Comparison of ENCODE assay signal across 27 cellular contexts in the genomic region with DNA sequence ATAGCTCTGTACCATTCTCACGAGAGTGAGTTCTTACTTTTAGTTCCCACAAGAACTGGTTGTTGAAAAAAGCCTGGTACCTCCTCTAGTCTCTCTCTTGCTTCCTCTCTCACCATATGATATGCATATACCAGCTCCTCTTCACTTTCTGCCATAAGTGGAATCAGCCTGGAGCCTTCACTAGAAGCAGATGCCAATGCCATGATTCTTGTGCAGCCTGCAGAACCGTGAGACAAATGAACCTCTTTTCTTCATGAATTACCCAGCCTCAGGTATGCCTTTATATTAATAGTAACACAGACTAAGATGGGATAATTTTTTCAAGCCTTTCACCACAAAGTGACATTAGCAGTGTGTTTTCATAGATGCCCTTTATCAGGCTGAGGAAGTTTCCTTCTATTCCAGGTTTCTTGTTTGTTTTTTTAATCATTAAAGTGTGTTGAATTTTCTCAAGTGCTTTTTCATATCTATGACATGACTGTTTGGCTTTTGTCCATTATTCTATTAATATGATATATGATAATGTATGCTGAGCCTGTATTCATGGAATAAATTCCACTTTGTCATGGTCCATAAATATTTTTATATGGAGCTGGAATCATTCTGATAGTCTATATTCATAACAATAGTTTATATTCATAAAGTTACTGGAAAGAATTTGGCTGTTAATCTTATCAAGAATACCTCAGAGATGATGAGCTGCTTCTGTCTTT.
A peak's percentile ranks its signal among the peaks of the same experiment; 100 is the strongest.
DNase-seq lines count a peak whose midpoint lies in the region; ATAC-seq and TF ChIP-seq lines count a peak whose summit lies in the region.
"Had no signal": no experiment of that assay in that cellular context is flagged by ENCODE, and none has a peak within 500 bp of the region (broad histone marks: within the 10 kb centered on the region; RNA-seq: fewer than 3 reads in every experiment).

No MANE protein-coding gene starts in this region.

- DNase-seq in AG10803 (ENCODE audit: low read depth) (peak; percentile 38), ELR (ENCODE audit: low read depth) (peak; percentile 38), RWPE2 (ENCODE audit: low spot score) (no peak), epithelial cell of esophagus (ENCODE audit: low read depth) (peak; percentile 42), DMS153 treated with DMSO at 0.1 percent for 48 hours (lab: John Stamatoyannopoulos, UW; ENCODE audit: unreplicated experiment) (no peak)
- DNase-seq in stimulated activated CD8-positive, alpha-beta memory T cell treated with anti-CD3 and anti-CD28 coated beads, Interleukin-4, amount 100 ng/mL, for 48 hours, result no peak
- DNase-seq in effector CD8-positive, alpha-beta T cell (lab: John Stamatoyannopoulos, UW), result no peak
- DNase-seq: activated CD4-positive, alpha-beta T cell treated with anti-CD3 and anti-CD28 coated beads for 36 hours; activated naive CD4-positive, alpha-beta T cell treated with anti-CD3 and anti-CD28 coated beads, Interleukin-2, amount 10 ng/mL, durations not matched to agents 7 days and 5 days; amniotic stem cell; effector memory CD4-positive, alpha-beta T cell; heart left ventricle; naive thymus-derived CD4-positive, alpha-beta T cell; NCI-H1092; NCI-H187 treated with DMSO at 0.1 percent for 48 hours; NCI-H2227 treated with DMSO at 0.1 percent for 48 hours; SHP77 treated with DMSO at 0.1 percent for 48 hours; stimulated activated CD4-positive, alpha-beta T cell treated with anti-CD3 and anti-CD28 coated beads, Interleukin-4, amount 100 ng/mL, for 4 hours; T-helper 9 cell had no signal

- H3K27me3 ChIP-seq in RWPE2 (ENCODE audit: insufficient read depth, poor library complexity, severe bottlenecking), result no peaks in the 10 kb centered on the region
- H3K27me3 ChIP-seq: breast epithelium, heart left ventricle, neutrophil, upper lobe of left lung had no signal

- TF ChIP-seq CTCF in AG10803 (conservative IDR thresholded peaks at IDR 0.05; ENCODE audit: low read length), result no peak
- TF ChIP-seq CTCF in RWPE2 (IDR thresholded peaks at IDR 0.05; ENCODE audit: poor library complexity, severe bottlenecking), result no peak
- no peak for TF ChIP-seq CTCF in epithelial cell of esophagus (IDR thresholded peaks at IDR 0.05; ENCODE audit: insufficient read depth, low read depth, low read length, missing control alignments)

- H3K4me1 ChIP-seq in RWPE2 (ENCODE audit: insufficient read depth, poor library complexity, severe bottlenecking), result peaks cover 24% of the 10 kb centered on the region
- H3K4me1 ChIP-seq: breast epithelium, heart left ventricle, upper lobe of left lung had no signal

- H3K36me3 ChIP-seq in RWPE2 (ENCODE audit: low read depth), result no peaks in the 10 kb centered on the region
- H3K36me3 ChIP-seq: breast epithelium, heart left ventricle, neutrophil, upper lobe of left lung had no signal

- H3K4me3 ChIP-seq in AG10803 (ENCODE audit: low read length) (no peak overlapping the region), RWPE2 (ENCODE audit: severe bottlenecking) (no peak overlapping the region), epithelial cell of esophagus (ENCODE audit: low read length) (no peak overlapping the region)
- H3K4me3 ChIP-seq: breast epithelium, GM23338, heart left ventricle, upper lobe of left lung had no signal

- H3K27ac ChIP-seq in RWPE2 (ENCODE audit: poor library complexity, severe bottlenecking), result peak overlapping the region; percentile 68
- H3K27ac ChIP-seq: breast epithelium, heart left ventricle, neutrophil, upper lobe of left lung had no signal

- H3K9me3 ChIP-seq in RWPE2 (ENCODE audit: severe bottlenecking), result no peaks in the 10 kb centered on the region
- H3K9me3 ChIP-seq: neutrophil, upper lobe of left lung had no signal

- no peak for ATAC-seq in RWPE2 (ENCODE audit: low read depth)
- no peak for ATAC-seq in HG02884 (IDR thresholded peaks at IDR 0.05; ENCODE audit: unreplicated experiment)
- ATAC-seq: activated CD4-positive, alpha-beta T cell treated with anti-CD3 and anti-CD28 coated beads for 36 hours; activated T-helper 17 cell treated with anti-CD3 and anti-CD28 coated beads, Interleukin-2, amount 50 U/mL, for 72 hours; GM23338; heart left ventricle; naive thymus-derived CD4-positive, alpha-beta T cell; Panc1; stimulated activated effector memory CD8-positive, alpha-beta T cell treated with anti-CD3 and anti-CD28 coated beads, Interleukin-12 subunit alpha, Interleukin-12 subunit beta, amount 100 ng/mL, for 72 hours had no signal

Comparison
In these comparisons a context has a peak if more than half of its experiments do, and no peak if none do; other contexts are left out.
1. DNase-seq: peak in AG10803 (single experiment), ELR (single experiment) and epithelial cell of esophagus (single experiment); none in RWPE2 (single experiment), stimulated activated CD8-positive, alpha-beta memory T cell treated with anti-CD3 and anti-CD28 coated beads, Interleukin-4, amount 100 ng/mL, for 48 hours (single experiment), effector CD8-positive, alpha-beta T cell (single experiment) and DMS153 treated with DMSO at 0.1 percent for 48 hours (single experiment).